ENCODE assay signal across 18 cellular contexts in the genomic region with DNA sequence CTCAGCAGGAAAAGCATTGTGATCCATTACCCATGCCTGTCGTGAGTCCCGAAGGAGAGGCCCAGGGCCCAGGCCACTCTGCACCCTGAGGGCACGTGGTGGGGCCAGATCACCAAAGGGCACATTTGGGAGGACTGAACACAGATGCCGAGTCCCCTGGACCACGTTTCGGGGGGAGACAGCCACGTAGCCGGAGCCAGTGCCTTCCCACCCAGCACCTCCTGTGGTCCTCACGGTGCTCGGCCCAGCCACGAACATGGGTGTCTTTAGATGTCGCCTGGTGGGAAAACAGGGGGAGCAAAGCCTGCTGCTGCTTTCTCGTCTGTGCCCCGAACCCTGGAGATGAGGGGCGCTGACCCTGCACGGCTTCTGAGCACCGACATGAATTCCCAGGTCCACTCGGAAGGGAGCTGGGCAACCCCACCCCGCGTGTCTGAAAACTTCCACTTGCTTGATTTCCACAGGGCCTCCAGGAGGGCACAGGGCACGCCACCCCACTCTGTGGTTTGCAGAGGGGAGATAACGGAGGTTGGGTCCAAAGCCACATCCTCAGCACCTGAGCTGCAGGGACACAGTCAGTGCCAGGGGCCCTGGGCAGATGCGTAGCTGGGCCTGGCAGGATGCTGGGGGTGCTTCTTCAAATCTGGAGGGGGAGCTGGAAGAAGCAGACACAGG. TPM values are rescaled to one million over a fixed set of nuclear protein-coding genes. Genes with fewer than 3 reads are reported as not detected.
A peak's percentile ranks its signal among the peaks of the same experiment; 100 is the strongest.
DNase-seq lines count a peak whose midpoint lies in the region; ATAC-seq, FAIRE-seq and TF ChIP-seq lines count a peak whose summit lies in the region.
"Had no signal": no experiment of that assay in that cellular context is flagged by ENCODE, and none has a peak within 500 bp of the region (broad histone marks: within the 10 kb centered on the region; RNA-seq: fewer than 3 reads in every experiment).

No MANE protein-coding gene starts in this region.

- H3K14ac ChIP-seq in neuronal stem cell (ENCODE audit: low read length): no peak overlapping the region

- no peak overlapping the region for H3K18ac ChIP-seq in neuronal stem cell (ENCODE audit: low read length)
- no peak overlapping the region for H3K18ac ChIP-seq in mesendoderm (ENCODE audit: low read length)

- H3K79me2 ChIP-seq in DND-41 (ENCODE audit: insufficient read depth, low read length) (no peaks in the 10 kb centered on the region), GM12878 (ENCODE audit: control insufficient read depth, insufficient read depth, low read length) (peaks cover 24% of the 10 kb centered on the region), mesendoderm (ENCODE audit: control insufficient read depth, insufficient read depth, low read length) (no peaks in the 10 kb centered on the region)

- H3K4me3 ChIP-seq in DND-41 (ENCODE audit: low read depth in 1 of 2, low read length in 2 of 2) (no peak overlapping the region), GM12878 (no peak overlapping the region), neuronal stem cell (ENCODE audit: low read length in 2 of 2) (no peak overlapping the region), mesendoderm (ENCODE audit: low read length) (no peak overlapping the region)
- H3K4me3 ChIP-seq: GM23338 had no signal

- no peak overlapping the region for H2BK12ac ChIP-seq in neuronal stem cell (ENCODE audit: low read length)

- SMC1A ChIA-PET in GM12878 (lab: Charles Lee; ENCODE audit: uncharacterized antibody, unreplicated experiment): no interaction called here

- POLR2A ChIA-PET in GM12878 (lab: Charles Lee): no interaction called here

- H2BK15ac ChIP-seq in neuronal stem cell (ENCODE audit: low read length) (no peak overlapping the region), mesendoderm (replicated peaks; ENCODE audit: low read depth) (no peak overlapping the region)

- H3K27me3 ChIP-seq in DND-41 (ENCODE audit: insufficient read depth, low read length, poor library complexity) (no peaks in the 10 kb centered on the region), GM12878 (replicated peaks in 1 of 2; ENCODE audit: control insufficient read depth in 2 of 2, insufficient read depth in 2 of 2, low read length in 1 of 2) (no peaks in the 10 kb centered on the region; a peak in 1 of 4 replicates), neuronal stem cell (ENCODE audit: control insufficient read depth in 3 of 3, insufficient read depth in 3 of 3, low read depth in 1 of 3, low read length in 3 of 3) (peaks cover 0 to 33% (median 0%) of the 10 kb centered on the region in 3 experiments), mesendoderm (ENCODE audit: insufficient read depth, low read length, poor library complexity) (no peaks in the 10 kb centered on the region)

- H3K4me2 ChIP-seq in DND-41 (ENCODE audit: insufficient read depth, low read length): no peak overlapping the region; the same call in 1 of the 2 replicates
- no peak overlapping the region for H3K4me2 ChIP-seq in GM12878 (ENCODE audit: control insufficient read depth, insufficient read depth)
- H3K4me2 ChIP-seq in neuronal stem cell (ENCODE audit: insufficient read depth, low read length, poor library complexity, severe bottlenecking): no peak overlapping the region
- no peak overlapping the region for H3K4me2 ChIP-seq in mesendoderm (ENCODE audit: low read length)
- H3K4me2 ChIP-seq: GM23338 had no signal

- H3K36me3 ChIP-seq in DND-41 (ENCODE audit: insufficient read depth, low read length): no peaks in the 10 kb centered on the region
- peaks cover 2% of the 10 kb centered on the region in 2 experiments; a peak in 3 of 4 replicates for H3K36me3 ChIP-seq in GM12878 (ENCODE audit: control insufficient read depth in 2 of 2, insufficient read depth in 2 of 2, low read length in 1 of 2)
- H3K36me3 ChIP-seq in neuronal stem cell (replicated peaks in 1 of 2; ENCODE audit: control insufficient read depth in 2 of 2, insufficient read depth in 2 of 2, low read length in 2 of 2): no peaks in the 10 kb centered on the region
- no peaks in the 10 kb centered on the region for H3K36me3 ChIP-seq in mesendoderm (ENCODE audit: control insufficient read depth, insufficient read depth, low read length)

- H2AK5ac ChIP-seq in neuronal stem cell (ENCODE audit: low read depth, low read length) (peak overlapping the region; percentile 4), mesendoderm (ENCODE audit: low read length) (no peak overlapping the region)

- 0 out of 2 replicates have a peak, but pooled peaks have one; percentile 38 for TF ChIP-seq POLR2A in GM12878 (IDR thresholded peaks at IDR 0.05; ENCODE audit: low read depth, low read length)

- H3K56ac ChIP-seq in mesendoderm (ENCODE audit: low read length): no peak overlapping the region

- H4K8ac ChIP-seq in neuronal stem cell (ENCODE audit: low read depth, low read length) (no peak overlapping the region), mesendoderm (ENCODE audit: low read depth, low read length) (no peak overlapping the region)

- no peak for TF ChIP-seq EP300 in GM12878 (IDR thresholded peaks at IDR 0.05; ENCODE audit: borderline replicate concordance in 1 of 2, control insufficient read depth in 1 of 2, low read depth in 2 of 2, low read length in 2 of 2)

- no peak overlapping the region for H3K4ac ChIP-seq in neuronal stem cell (ENCODE audit: low read length)
- no peak overlapping the region for H3K4ac ChIP-seq in mesendoderm (ENCODE audit: low read depth, low read length)

- H4K20me1 ChIP-seq in DND-41 (ENCODE audit: insufficient read depth, low read length) (peaks cover 2% of the 10 kb centered on the region; the same call in 1 of the 2 replicates), GM12878 (ENCODE audit: control insufficient read depth, insufficient read depth) (no peaks in the 10 kb centered on the region)

- H2BK120ac ChIP-seq in neuronal stem cell (ENCODE audit: low read depth, low read length): no peak overlapping the region
- H2BK120ac ChIP-seq in mesendoderm (ENCODE audit: low read depth, low read length): no peak overlapping the region

- in situ Hi-C loops in GM12878 (cut with MboI): no loop called here

- peak overlapping the region; percentile 21; the same call in 1 of the 2 replicates for H3K27ac ChIP-seq in DND-41 (ENCODE audit: low read length)
- no peak overlapping the region for H3K27ac ChIP-seq in GM12878 (ENCODE audit: control insufficient read depth, insufficient read depth)
- no peak overlapping the region for H3K27ac ChIP-seq in neuronal stem cell (replicated peaks; ENCODE audit: low read length)
- H3K27ac ChIP-seq in mesendoderm (ENCODE audit: low read depth, low read length): no peak overlapping the region
- H3K27ac ChIP-seq: 22Rv1 had no signal

- H2BK5ac ChIP-seq in neuronal stem cell (ENCODE audit: low read length) (no peak overlapping the region), mesendoderm (ENCODE audit: low read length) (no peak overlapping the region)

- H4K91ac ChIP-seq in neuronal stem cell (ENCODE audit: low read depth, low read length, poor library complexity): no peak overlapping the region

- H3K4me1 ChIP-seq in DND-41 (ENCODE audit: insufficient read depth, low read length) (peaks cover 18% of the 10 kb centered on the region), GM12878 (ENCODE audit: control insufficient read depth, insufficient read depth, low read length) (peaks cover 37% of the 10 kb centered on the region), neuronal stem cell (ENCODE audit: control insufficient read depth in 2 of 2, insufficient read depth in 1 of 2, low read depth in 1 of 2, low read length in 2 of 2) (peaks cover 0 to 2% of the 10 kb centered on the region in 2 donors), mesendoderm (ENCODE audit: control insufficient read depth, low read depth, low read length) (no peaks in the 10 kb centered on the region)

- no peak overlapping the region for H3K9ac ChIP-seq in DND-41 (ENCODE audit: low read depth, low read length)
- no peak overlapping the region for H3K9ac ChIP-seq in GM12878 (ENCODE audit: control insufficient read depth, insufficient read depth, low read length)
- no peak overlapping the region for H3K9ac ChIP-seq in neuronal stem cell (ENCODE audit: low read depth, low read length, poor library complexity)
- H3K9ac ChIP-seq in mesendoderm (ENCODE audit: low read length): no peak overlapping the region

- TF ChIP-seq CTCF in DND-41 (IDR thresholded peaks at IDR 0.05; ENCODE audit: borderline replicate concordance, extremely low read depth, low read length, poor library complexity, severe bottlenecking) (no peak), GM12878 (IDR thresholded peaks at IDR 0.05 in 2 of 3, conservative IDR thresholded peaks at IDR 0.05 in 1 of 3; ENCODE audit: control insufficient read depth in 2 of 3, extremely low read depth in 1 of 3, insufficient read depth in 1 of 3, low read depth in 3 of 3, low read length in 3 of 3) (no peak)

- intact Hi-C loops in Right ventricle myocardium inferior (cut with DNase I) (loop anchor here (10.0 kb wide), 1 partner anchor 452 kb away; no protein-coding TSS in a partner anchor), cardiac septum (cut with DNase I) (no loop called here), GM12878 (cut with micrococcal nuclease; ENCODE audit: unreplicated experiment) (no loop called here)

- 92% methylated on average over 21 of the region's 23 CpGs for WGBS in GM12878 (ENCODE audit: insufficient coverage, insufficient replicate concordance, low lambda C conversion rate, missing lambda C conversion rate)
- no CpG with 5 or more reads among the region's 23 CpGs for WGBS in neuronal stem cell (ENCODE audit: extremely low coverage in 2 of 2, insufficient read length in 2 of 2, insufficient replicate concordance in 1 of 2), 2 donors
- WGBS in mesendoderm (ENCODE audit: extremely low coverage, insufficient coverage, low lambda C conversion rate): no CpG with 5 or more reads among the region's 23 CpGs

- CTCF ChIA-PET in GM12878 (lab: Yijun Ruan, JAX): no interaction called here

- no TSS peak for BruUV-seq in GM12878 (replicated peaks; lab: Mats Ljungman, UMichigan)

- H3K9me3 ChIP-seq in DND-41 (ENCODE audit: insufficient read depth, low read length, severe bottlenecking) (no peaks in the 10 kb centered on the region), GM12878 (replicated peaks; ENCODE audit: control insufficient read depth, insufficient read depth, low read length) (no peaks in the 10 kb centered on the region), neuronal stem cell (replicated peaks in 1 of 2; ENCODE audit: control insufficient read depth in 2 of 2, insufficient read depth in 1 of 2, low read depth in 1 of 2, low read length in 2 of 2) (peaks cover 0 to 4% of the 10 kb centered on the region in 2 donors)

- no peak overlapping the region for H4K5ac ChIP-seq in mesendoderm (ENCODE audit: low read length)

- FAIRE-seq in GM12878 (lab: Jason Lieb, UNC): no peak
- FAIRE-seq: G401.6, GM12892 had no signal

- H2AFZ ChIP-seq in DND-41 (ENCODE audit: low read depth, low read length) (no peak overlapping the region), GM12878 (ENCODE audit: control insufficient read depth, low read depth, low read length) (no peak overlapping the region), neuronal stem cell (ENCODE audit: low read length) (no peak overlapping the region)
- H2AFZ ChIP-seq: GM23338 had no signal

- ATAC-seq in Right ventricle myocardium inferior: no peak
- peak; percentile 94 for ATAC-seq in DND-41 (ENCODE audit: insufficient read depth, low read depth)
- no peak for ATAC-seq in GM12878
- ATAC-seq: GM23338 had no signal

- H3K23ac ChIP-seq in neuronal stem cell (ENCODE audit: low read depth, low read length, poor library complexity) (no peak overlapping the region), mesendoderm (ENCODE audit: low read length) (no peak overlapping the region)

- H3K79me1 ChIP-seq in neuronal stem cell (ENCODE audit: low read depth, low read length): no peaks in the 10 kb centered on the region
- no peaks in the 10 kb centered on the region for H3K79me1 ChIP-seq in mesendoderm (ENCODE audit: low read length)

- no peak for TF ChIP-seq RAD21 in GM12878 (IDR thresholded peaks at IDR 0.05; ENCODE audit: insufficient read depth, low read depth, low read length)

- RAD21 ChIA-PET in GM12878 (lab: Charles Lee; ENCODE audit: unreplicated experiment): no interaction called here

- DNase-seq in Right ventricle myocardium inferior (ENCODE audit: missing footprints) (peak; percentile 31), cardiac septum (ENCODE audit: low spot score) (no peak), DND-41 (peak; percentile 82), GM12878 (ENCODE audit: low read depth, low spot score) (no peak), neuronal stem cell (ENCODE audit: low spot score) (no peak), amygdala (lab: John Stamatoyannopoulos, UW) (no peak), mesendoderm (no peak)
- no peak for DNase-seq in activated T-cell treated with anti-CD3 and anti-CD28 coated beads, Interleukin-2, amount 50 U/mL, for 1 hour
- DNase-seq: CD4-positive, CD25-positive, alpha-beta regulatory T cell; DMS 273 treated with DMSO at 0.1 percent for 48 hours; DMS79; EL; H7 had no signal

RNA-seq across cellular contexts. Expression of a gene that starts 14.4 kb away (rescaled TPM):
- total RNA-seq in Right ventricle myocardium inferior: 11.1 TPM
- 5.9 TPM for total RNA-seq in cardiac septum
- total RNA-seq in GM12878 (2013; cell fraction: nucleolus; rRNA removed): 44.9 and 56.6 TPM in 2 replicates
- 2.3 and 2.8 TPM in 2 replicates for total RNA-seq in GM12878 (2014; rRNA removed)
- total RNA-seq in GM12878 (2014; rRNA removed; fragmentation: Illumina TruSeq; extraction: Trizol): 1.3 and 1.5 TPM in 2 replicates
- total RNA-seq in GM12878 (2021): 35.4 and 42.6 TPM in 2 replicates
- 4.5 TPM for polyA plus RNA-seq in GM12878 (2011; ENCODE audit: low read depth)
- polyA plus RNA-seq in GM12878 (2011; rRNA removed): 0.75 and 1.6 TPM in 2 replicates
- polyA plus RNA-seq in GM12878 (2011; cell fraction: cytosol; rRNA removed): 1.8 and 2.5 TPM in 2 replicates
- polyA plus RNA-seq in GM12878 (2011; cell fraction: nucleus; rRNA removed): 18.7 and 22.6 TPM in 2 replicates
- polyA plus RNA-seq in GM12878 (2012): 12.9 and 17.4 TPM in 2 replicates
- 5.6 and 6.6 TPM in 2 replicates for polyA plus RNA-seq in GM12878 (2014; fragmentation: Illumina TruSeq; extraction: Trizol)
- 1 to 10 TPM in 1 of 2 experiments, under 1 TPM in 1; 0.69 to 1.5 TPM for polyA plus RNA-seq in GM12878 (2014; fragmentation: Nextera tagmentation; extraction: Ambion mirVana)
- polyA plus RNA-seq in GM12878 (2014; rRNA removed): 10.2 and 15.6 TPM in 2 replicates
- polyA plus RNA-seq in GM12878 (2016; fragmentation: Nextera tagmentation; extraction: Ambion mirVana): 10 to 100 TPM; 14.2 to 14.9 TPM
- 1.7 and 7.0 TPM in 2 replicates for polyA minus RNA-seq in GM12878 (2011; rRNA and poly(A)+ RNA removed)
- 4.5 and 5.3 TPM in 2 replicates for polyA minus RNA-seq in GM12878 (2011; cell fraction: cytosol; rRNA and poly(A)+ RNA removed)
- 4.8 and 7.7 TPM in 2 replicates for polyA minus RNA-seq in GM12878 (2011; cell fraction: nucleus; rRNA and poly(A)+ RNA removed)
- polyA plus RNA-seq in neuronal stem cell (2013, experiment 1 of 2): 8.3 TPM
- polyA plus RNA-seq in neuronal stem cell (2013, experiment 2 of 2): 8.0 TPM
- polyA plus RNA-seq in mesendoderm (2013, experiment 1 of 2): 0.20 TPM
- 0.21 TPM for polyA plus RNA-seq in mesendoderm (2013, experiment 2 of 2)
- polyA plus RNA-seq: BJ had no signal

Comparison
In these comparisons a context has a peak if more than half of its experiments do, and no peak if none do; other contexts are left out.
1. DNase-seq: peak in Right ventricle myocardium inferior (single experiment) and DND-41 (single experiment); none in cardiac septum (single experiment), GM12878 (single experiment), neuronal stem cell (single experiment), amygdala (0 of 56), mesendoderm (single experiment) and activated T-cell treated with anti-CD3 and anti-CD28 coated beads, Interleukin-2, amount 50 U/mL, for 1 hour (single experiment).